17 cellular contexts compared by ENCODE assay signal in the genomic region with DNA sequence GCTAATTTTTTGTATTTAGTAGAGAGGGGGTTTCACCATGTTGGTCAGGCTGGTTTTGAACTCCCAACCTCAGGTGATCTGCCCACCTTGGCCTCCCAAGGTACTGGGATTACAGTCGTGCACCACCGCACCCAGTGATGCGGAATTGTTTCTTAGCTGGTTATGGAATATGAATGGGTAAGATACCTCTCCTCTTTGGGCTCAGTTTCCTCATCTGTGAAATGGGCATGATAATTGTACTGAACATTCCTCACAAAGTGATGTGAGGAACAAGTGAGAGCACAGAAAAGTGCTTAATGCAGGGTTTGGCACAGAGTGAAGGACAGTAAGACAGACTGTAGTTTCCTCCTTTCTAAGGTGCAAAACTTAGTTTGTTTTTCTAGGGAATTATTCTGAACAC. TPM values are rescaled to one million over a fixed set of nuclear protein-coding genes. Genes with fewer than 3 reads are reported as not detected.
DNase-seq lines count a peak whose midpoint lies in the region; ATAC-seq and TF ChIP-seq lines count a peak whose summit lies in the region.
"Had no signal": no experiment of that assay in that cellular context is flagged by ENCODE, and none has a peak within 500 bp of the region (broad histone marks: within the 10 kb centered on the region; RNA-seq: fewer than 3 reads in every experiment).

No MANE protein-coding gene starts in this region.

- no peaks in the 10 kb centered on the region for H3K9me3 Mint-ChIP-seq in stimulated activated naive CD8-positive, alpha-beta T cell treated with anti-CD3 and anti-CD28 coated beads, Interleukin-15, Interleukin-2, amounts not matched to agents 100 ng/mL and 50 ng/mL, for 24 hours
- H3K9me3 Mint-ChIP-seq in stimulated activated naive CD8-positive, alpha-beta T cell treated with anti-CD3 and anti-CD28 coated beads, Interleukin-15, amount 100 ng/mL, for 72 hours = no peaks in the 10 kb centered on the region

- DNase-seq in stimulated activated naive CD8-positive, alpha-beta T cell treated with anti-CD3 and anti-CD28 coated beads, Interleukin-15, amount 100 ng/mL, for 72 hours = no peak
- DNase-seq in SJSA1 (ENCODE audit: low read depth in 1 of 2, low spot score in 2 of 2) = no peak
- DNase-seq in epithelial cell of prostate (ENCODE audit: low read depth, low spot score) = no peak
- no peak for DNase-seq in smooth muscle cell (lab: John Stamatoyannopoulos, UW; ENCODE audit: unreplicated experiment)
- DNase-seq in NCI-H2029 (lab: John Stamatoyannopoulos, UW) = no peak
- no peak for DNase-seq in NCI-H345 treated with DMSO at 0.1 percent for 48 hours (lab: John Stamatoyannopoulos, UW; ENCODE audit: unreplicated experiment)
- no peak for DNase-seq in psoas muscle
- DNase-seq: DMS79 treated with DMSO at 0.1 percent for 48 hours, NCI-H1436, NCI-H2029 treated with DMSO at 0.1 percent for 48 hours, NCI-H2171, NCI-H446 treated with DMSO at 0.1 percent for 48 hours, Peyer's patch, Right ventricle myocardium superior had no signal

- H3F3A ChIP-seq in smooth muscle cell (ENCODE audit: low read depth) = peaks cover 3% of the 10 kb centered on the region

- peak overlapping the region; percentile 54 for H3K4me2 ChIP-seq in smooth muscle cell

- H3K27me3 Mint-ChIP-seq in stimulated activated naive CD8-positive, alpha-beta T cell treated with anti-CD3 and anti-CD28 coated beads, Interleukin-15, Interleukin-2, amounts not matched to agents 100 ng/mL and 50 ng/mL, for 24 hours = no peaks in the 10 kb centered on the region
- peaks cover 9% of the 10 kb centered on the region for H3K27me3 Mint-ChIP-seq in stimulated activated naive CD8-positive, alpha-beta T cell treated with anti-CD3 and anti-CD28 coated beads, Interleukin-15, amount 100 ng/mL, for 72 hours

- peak overlapping the region; percentile 22; the same call in 1 of the 2 replicates for H3K27ac ChIP-seq in SJSA1
- peak overlapping the region; percentile 62 for H3K27ac ChIP-seq in epithelial cell of prostate
- H3K27ac ChIP-seq in smooth muscle cell (ENCODE audit: low read depth) = no peak overlapping the region
- no peak overlapping the region for H3K27ac ChIP-seq in psoas muscle
- H3K27ac ChIP-seq: C4-2B, Peyer's patch, SK-N-MC had no signal

- no peaks in the 10 kb centered on the region for H3K36me3 Mint-ChIP-seq in stimulated activated naive CD8-positive, alpha-beta T cell treated with anti-CD3 and anti-CD28 coated beads, Interleukin-15, Interleukin-2, amounts not matched to agents 100 ng/mL and 50 ng/mL, for 24 hours (ENCODE audit: low read depth)

- peak overlapping the region; percentile 17 for H3K4me3 Mint-ChIP-seq in stimulated activated naive CD8-positive, alpha-beta T cell treated with anti-CD3 and anti-CD28 coated beads, Interleukin-15, Interleukin-2, amounts not matched to agents 100 ng/mL and 50 ng/mL, for 24 hours
- no peak overlapping the region for H3K4me3 Mint-ChIP-seq in stimulated activated naive CD8-positive, alpha-beta T cell treated with anti-CD3 and anti-CD28 coated beads, Interleukin-15, amount 100 ng/mL, for 72 hours

- intact Hi-C loops in psoas muscle (cut with DNase I) = no loop called here

- TF ChIP-seq CTCF in smooth muscle cell (IDR thresholded peaks at IDR 0.05; ENCODE audit: borderline replicate concordance, insufficient read depth, poor library complexity, severe bottlenecking) (no peak), psoas muscle (IDR thresholded peaks at IDR 0.05) (no peak)

- H3K4me3 ChIP-seq in SJSA1 (no peak overlapping the region), smooth muscle cell (no peak overlapping the region), psoas muscle (no peak overlapping the region)
- H3K4me3 ChIP-seq: Peyer's patch, SK-N-MC had no signal

- H3K4me1 ChIP-seq in SJSA1 (replicated peaks) (peaks cover 39% of the 10 kb centered on the region), smooth muscle cell (ENCODE audit: low read depth) (peaks cover 7% of the 10 kb centered on the region), psoas muscle (peaks cover 4% of the 10 kb centered on the region)
- H3K4me1 ChIP-seq: Peyer's patch had no signal

- 95% methylated on average over 3 of the region's 3 CpGs for WGBS in smooth muscle cell (ENCODE audit: low lambda C conversion rate)
- WGBS in psoas muscle, 3 donors = 94 to 99% (median 97%) methylated on average over 3 of the region's 3 CpGs

- H3K79me2 ChIP-seq in smooth muscle cell (ENCODE audit: low read depth) = no peaks in the 10 kb centered on the region

- H3K36me3 ChIP-seq in SJSA1 (no peaks in the 10 kb centered on the region), smooth muscle cell (ENCODE audit: low read depth) (no peaks in the 10 kb centered on the region), psoas muscle (ENCODE audit: insufficient read depth in 1 of 2, low read depth in 1 of 2) (no peaks in the 10 kb centered on the region)
- H3K36me3 ChIP-seq: Peyer's patch had no signal

- no peak overlapping the region for H2AFZ ChIP-seq in smooth muscle cell (ENCODE audit: low read depth)

- H3K9ac ChIP-seq in smooth muscle cell (ENCODE audit: low read depth) = no peak overlapping the region

- H3K27me3 ChIP-seq in SJSA1 (replicated peaks) = no peaks in the 10 kb centered on the region
- H3K27me3 ChIP-seq in smooth muscle cell (ENCODE audit: low read depth) = no peaks in the 10 kb centered on the region
- H3K27me3 ChIP-seq in psoas muscle (ENCODE audit: insufficient read depth in 3 of 3, low read length in 2 of 3) = no peaks in the 10 kb centered on the region
- H3K27me3 ChIP-seq: Peyer's patch had no signal

- H3K4me1 Mint-ChIP-seq in stimulated activated naive CD8-positive, alpha-beta T cell treated with anti-CD3 and anti-CD28 coated beads, Interleukin-15, Interleukin-2, amounts not matched to agents 100 ng/mL and 50 ng/mL, for 24 hours (ENCODE audit: low read depth) = peaks cover 54% of the 10 kb centered on the region
- peaks cover 47% of the 10 kb centered on the region for H3K4me1 Mint-ChIP-seq in stimulated activated naive CD8-positive, alpha-beta T cell treated with anti-CD3 and anti-CD28 coated beads, Interleukin-15, amount 100 ng/mL, for 72 hours

- H4K20me1 ChIP-seq in smooth muscle cell (ENCODE audit: low read depth) = no peaks in the 10 kb centered on the region

- ATAC-seq in stimulated activated naive CD8-positive, alpha-beta T cell treated with anti-CD3 and anti-CD28 coated beads, Interleukin-15, amount 100 ng/mL, for 72 hours = no peak
- no peak for ATAC-seq in psoas muscle

- H3K9me3 ChIP-seq in SJSA1 (replicated peaks) = no peaks in the 10 kb centered on the region
- no peaks in the 10 kb centered on the region for H3K9me3 ChIP-seq in smooth muscle cell (replicated peaks; ENCODE audit: low read depth)
- H3K9me3 ChIP-seq in psoas muscle = no peaks in the 10 kb centered on the region
- H3K9me3 ChIP-seq: Peyer's patch had no signal

- peak overlapping the region; percentile 27 for H3K27ac Mint-ChIP-seq in stimulated activated naive CD8-positive, alpha-beta T cell treated with anti-CD3 and anti-CD28 coated beads, Interleukin-15, Interleukin-2, amounts not matched to agents 100 ng/mL and 50 ng/mL, for 24 hours
- no peak overlapping the region for H3K27ac Mint-ChIP-seq in stimulated activated naive CD8-positive, alpha-beta T cell treated with anti-CD3 and anti-CD28 coated beads, Interleukin-15, amount 100 ng/mL, for 72 hours

RNA-seq across cellular contexts. Expression of a gene that starts 31.0 kb away (rescaled TPM):
- total RNA-seq in SJSA1 (2014; rRNA removed; shearing (Covaris generic)) = 8.3 and 9.0 TPM in 2 replicates
- total RNA-seq in smooth muscle cell (33.5 and 44.3 TPM in 2 replicates), psoas muscle (10 to 100 TPM; 18.8 to 27.9 (median 22.4) TPM)
- polyA plus RNA-seq in smooth muscle cell (4.2 and 10.0 TPM in 2 replicates), psoas muscle (1 to 10 TPM; 1.6 to 5.9 (median 2.0) TPM)

Comparison
In these comparisons a context has a peak if more than half of its experiments do, and no peak if none do; other contexts are left out.
1. H3K27ac ChIP-seq: peak in SJSA1 (single experiment) and epithelial cell of prostate (single experiment); none in smooth muscle cell (single experiment) and psoas muscle (single experiment).